Comparison of ENCODE assay signal across 13 cellular contexts in genomic region chr6:18034798-18035202, GRCh38. TPM values are rescaled to one million over a fixed set of nuclear protein-coding genes. Genes with fewer than 3 reads are reported as not detected.
DNase-seq lines count a peak whose midpoint lies in the region; ATAC-seq and TF ChIP-seq lines count a peak whose summit lies in the region.
"Had no signal": no experiment of that assay in that cellular context is flagged by ENCODE, and none has a peak within 500 bp of the region (broad histone marks: within the 10 kb centered on the region; RNA-seq: fewer than 3 reads in every experiment).

No MANE protein-coding gene starts in this region.

- intact Hi-C loops in uterus (cut with DNase I; ENCODE audit: low total_unique reads), result no loop called here

- DNase-seq in DMS53 (lab: John Stamatoyannopoulos, UW) (peak; percentile 81), SW480 (ENCODE audit: low spot score) (peak; percentile 17), kidney tubule cell (ENCODE audit: low spot score) (peak; percentile 33), uterus (no peak), A172 (ENCODE audit: low spot score) (no peak), GM20000 (ENCODE audit: low spot score) (no peak)
- peak; percentile 10 for DNase-seq in Jurkat, Clone E6-1 (ENCODE audit: low read depth, low spot score)
- DNase-seq: activated CD4-positive, alpha-beta T cell treated with anti-CD3 and anti-CD28 coated beads for 36 hours; DMS79 treated with DMSO at 0.1 percent for 48 hours; KBM-7; naive thymus-derived CD8-positive, alpha-beta T cell; testis had no signal

- TF ChIP-seq EP300 in gastroesophageal sphincter (IDR thresholded peaks at IDR 0.05), result no peak

- no peak for ATAC-seq in gastroesophageal sphincter
- ATAC-seq: activated CD4-positive, alpha-beta T cell treated with anti-CD3 and anti-CD28 coated beads for 36 hours; naive thymus-derived CD8-positive, alpha-beta T cell had no signal

- no peak overlapping the region for H3K4me3 ChIP-seq in Jurkat, Clone E6-1 (ENCODE audit: low read length)
- H3K4me3 ChIP-seq in uterus (no peak overlapping the region), gastroesophageal sphincter (no peak overlapping the region)
- H3K4me3 ChIP-seq: testis had no signal

- no peak for TF ChIP-seq POLR2A in uterus (IDR thresholded peaks at IDR 0.05)
- no peak for TF ChIP-seq POLR2A in gastroesophageal sphincter (IDR thresholded peaks at IDR 0.05)

- H3K27me3 ChIP-seq in uterus (no peaks in the 10 kb centered on the region), gastroesophageal sphincter (no peaks in the 10 kb centered on the region)
- H3K27me3 ChIP-seq: testis had no signal

- WGBS in gastroesophageal sphincter (ENCODE audit: low coverage in 1 of 2), 2 donors, result 75 to 83% methylated on average over 3 to 5 of the region's 6 CpGs

- no peaks in the 10 kb centered on the region for H3K9me3 ChIP-seq in uterus
- H3K9me3 ChIP-seq in gastroesophageal sphincter, result no peaks in the 10 kb centered on the region
- H3K9me3 ChIP-seq: testis had no signal

- no peak overlapping the region for H3K27ac ChIP-seq in uterus
- no peak overlapping the region for H3K27ac ChIP-seq in gastroesophageal sphincter
- H3K27ac ChIP-seq: testis had no signal

- TF ChIP-seq CTCF in uterus (IDR thresholded peaks at IDR 0.05), result no peak
- TF ChIP-seq CTCF in gastroesophageal sphincter (IDR thresholded peaks at IDR 0.05), result no peak
- no peak for TF ChIP-seq CTCF in GM20000 (IDR thresholded peaks at IDR 0.05; ENCODE audit: extremely low read depth, missing control alignments)

- H3K36me3 ChIP-seq in uterus, result no peaks in the 10 kb centered on the region
- H3K36me3 ChIP-seq in gastroesophageal sphincter, result no peaks in the 10 kb centered on the region

- H3K4me1 ChIP-seq in uterus (no peaks in the 10 kb centered on the region), gastroesophageal sphincter (no peaks in the 10 kb centered on the region)
- H3K4me1 ChIP-seq: testis had no signal

RNA-seq across cellular contexts. Expression of gene KIF13A, which starts 47.4 kb away (rescaled TPM):
- 0.81 TPM for polyA plus RNA-seq in Jurkat, Clone E6-1 (2012; ENCODE audit: insufficient read depth, insufficient read length)
- total RNA-seq in uterus (10 to 100 TPM; 14.9 to 66.9 (median 37.3) TPM), gastroesophageal sphincter (10 to 100 TPM; 67.7 to 98.9 (median 84.1) TPM)
- 22.9 and 25.9 TPM in 2 replicates for total RNA-seq in A172 (2014; rRNA removed; shearing (Covaris generic))
- polyA plus RNA-seq: naive thymus-derived CD8-positive, alpha-beta T cell had no signal

Comparison
In these comparisons a context has a peak if more than half of its experiments do, and no peak if none do; other contexts are left out.
1. DNase-seq: peak in DMS53 (single experiment), Jurkat, Clone E6-1 (single experiment), SW480 (single experiment) and kidney tubule cell (single experiment); none in uterus (0 of 2), A172 (single experiment) and GM20000 (single experiment).